ENCODE assay signal across 27 cellular contexts in the genomic region with DNA sequence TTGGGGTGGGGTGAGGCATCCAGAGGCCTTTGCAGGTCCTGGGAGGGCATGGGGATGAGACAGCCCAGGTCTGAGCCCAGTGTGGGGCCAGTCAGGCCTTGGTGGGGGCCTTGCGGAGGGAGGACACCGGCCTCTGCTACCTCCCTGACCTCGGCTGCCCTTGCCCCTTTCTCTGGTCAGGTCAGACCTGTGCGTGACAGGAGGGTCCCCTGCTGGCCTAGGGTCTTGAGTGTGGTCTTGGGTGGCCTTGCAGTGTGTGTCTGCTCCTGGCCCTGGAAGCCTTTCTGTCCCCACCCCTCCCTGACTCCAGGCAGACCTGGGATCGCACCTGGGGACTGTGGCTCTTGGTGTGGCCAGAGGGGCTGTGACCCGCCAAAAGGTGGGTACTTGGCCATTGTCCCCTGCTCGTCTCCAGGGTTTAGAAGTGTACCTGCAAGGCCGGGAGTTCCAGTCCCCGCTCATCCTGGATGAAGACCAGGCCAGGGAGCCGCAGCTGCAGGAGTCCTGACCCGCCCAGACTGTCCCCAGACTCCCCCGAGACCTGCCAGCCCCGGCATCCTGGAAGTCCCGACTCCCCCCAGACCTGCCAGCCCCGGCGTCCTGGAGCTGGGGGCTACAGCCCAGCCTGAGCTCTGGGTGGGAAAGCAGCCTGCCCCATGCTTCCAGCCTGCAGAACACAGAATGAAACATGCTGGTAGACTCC. TPM values are rescaled to one million over a fixed set of nuclear protein-coding genes. Genes with fewer than 3 reads are reported as not detected.
DNase-seq lines count a peak whose midpoint lies in the region; ATAC-seq and TF ChIP-seq lines count a peak whose summit lies in the region.
"Had no signal": no experiment of that assay in that cellular context is flagged by ENCODE, and none has a peak within 500 bp of the region (broad histone marks: within the 10 kb centered on the region; RNA-seq: fewer than 3 reads in every experiment).

No MANE protein-coding gene starts in this region.

- ATAC-seq in IMR-90 (ENCODE audit: low read depth) (no peak), HG03378 (IDR thresholded peaks at IDR 0.05; ENCODE audit: unreplicated experiment) (no peak), HG03520 (IDR thresholded peaks at IDR 0.05; ENCODE audit: unreplicated experiment) (no peak)
- ATAC-seq: effector memory CD8-positive, alpha-beta T cell; naive thymus-derived CD8-positive, alpha-beta T cell; pancreas; sciatic nerve had no signal

- H3K56ac ChIP-seq in IMR-90 (ENCODE audit: extremely low read depth, insufficient read depth, low read length), result no peak overlapping the region

- DNase-seq in IMR-90 (no peak), esophagus muscularis mucosa (ENCODE audit: extremely low spot score) (no peak), NCI-H1694 (lab: John Stamatoyannopoulos, UW) (no peak), type B pancreatic cell (ENCODE audit: extremely low spot score, unreplicated experiment) (no peak)
- DNase-seq: activated CD4-positive, alpha-beta T cell treated with anti-CD3 and anti-CD28 coated beads for 4 hours; activated CD8-positive, alpha-beta memory T cell treated with anti-CD3 and anti-CD28 coated beads for 24 hours; activated T-cell treated with anti-CD3 and anti-CD28 coated beads, Interleukin-2, amount 50 U/mL, for 1 hour; brain microvascular endothelial cell; effector memory CD8-positive, alpha-beta T cell; hypothalamus; KBM-7; left ventricle myocardium inferior; MM.1S; naive thymus-derived CD8-positive, alpha-beta T cell; NCI-H146; NCI-H2171; NCI-H524 treated with DMSO at 0.1 percent for 48 hours; Peyer's patch had no signal

- peak overlapping the region; percentile 85; the same call in 1 of the 2 replicates for H4K91ac ChIP-seq in IMR-90 (ENCODE audit: insufficient read depth, low read depth, low read length)

- H2AK5ac ChIP-seq in IMR-90 (ENCODE audit: low read depth, low read length), result peak overlapping the region; percentile 76; the same call in 1 of the 2 replicates

- H3K4me2 ChIP-seq in IMR-90 (ENCODE audit: low read depth, low read length), result no peak overlapping the region

- POLR2A ChIA-PET in IMR-90 (lab: Charles Lee; ENCODE audit: unreplicated experiment), result no interaction called here

- H4K20me1 ChIP-seq in IMR-90 (ENCODE audit: insufficient read depth, low read length), result peaks cover 10% of the 10 kb centered on the region

- H3K79me2 ChIP-seq in ACC112 (ENCODE audit: control insufficient read depth, insufficient read depth, low read length, unreplicated experiment), result peaks cover 18% of the 10 kb centered on the region

- peak overlapping the region in 1 of 2 experiments; percentile 28; a peak in 1 of 4 replicates for H4K8ac ChIP-seq in IMR-90 (ENCODE audit: low read depth in 2 of 2, low read length in 2 of 2)

- H2AFZ ChIP-seq in ACC112 (ENCODE audit: low read length, unreplicated experiment) (no peak overlapping the region), IMR-90 (replicated peaks; ENCODE audit: low read length, poor library complexity) (peak overlapping the region; percentile 26)

- in situ Hi-C loops in IMR-90 (cut with MboI; ENCODE audit: low sequenced_read_pairs), result no loop called here

- 90% methylated on average over 10 of the region's 16 CpGs; no CpG with 5 or more reads in 1 of the 2 experiments for WGBS in IMR-90 (ENCODE audit: extremely low coverage in 2 of 2, insufficient read length in 1 of 2), 2 experiments
- WGBS in esophagus muscularis mucosa, result 83% methylated on average over 7 of the region's 16 CpGs

- peaks cover 15 to 55% of the 10 kb centered on the region in 2 experiments for H3K79me1 ChIP-seq in IMR-90 (ENCODE audit: low read depth in 1 of 2, low read length in 2 of 2)

- peak overlapping the region; percentile 87 for H2BK5ac ChIP-seq in IMR-90 (ENCODE audit: low read depth, low read length, poor library complexity, severe bottlenecking)

- H3K27me3 Mint-ChIP-seq in type B pancreatic cell, result peaks cover 36% of the 10 kb centered on the region
- H3K27me3 Mint-ChIP-seq: effector memory CD8-positive, alpha-beta T cell; naive thymus-derived CD8-positive, alpha-beta T cell had no signal

- no peaks in the 10 kb centered on the region for H3K9me3 Mint-ChIP-seq in type B pancreatic cell
- H3K9me3 Mint-ChIP-seq: effector memory CD8-positive, alpha-beta T cell; mesothelial cell of epicardium; naive thymus-derived CD8-positive, alpha-beta T cell had no signal

- no peak for TF ChIP-seq POLR2A in IMR-90 (IDR thresholded peaks at IDR 0.05; ENCODE audit: low read depth, low read length)
- no peak for TF ChIP-seq POLR2A in esophagus muscularis mucosa (IDR thresholded peaks at IDR 0.05; ENCODE audit: low read depth)

- no peak for TF ChIP-seq RAD21 in IMR-90 (IDR thresholded peaks at IDR 0.05; ENCODE audit: low read length)

- H3K4me1 Mint-ChIP-seq in type B pancreatic cell (ENCODE audit: unreplicated experiment), result no peaks in the 10 kb centered on the region

- H4K5ac ChIP-seq in IMR-90 (ENCODE audit: low read depth, low read length), result no peak overlapping the region

- no peak overlapping the region for H3K9ac ChIP-seq in IMR-90 (ENCODE audit: low read depth, low read length)

- no peak for TF ChIP-seq CTCF in IMR-90 (conservative IDR thresholded peaks at IDR 0.05; ENCODE audit: low read depth, low read length)
- TF ChIP-seq CTCF in esophagus muscularis mucosa (IDR thresholded peaks at IDR 0.05), result no peak
- TF ChIP-seq CTCF in type B pancreatic cell (conservative IDR thresholded peaks at IDR 0.05), result no peak

- H3K4me3 ChIP-seq in ACC112 (ENCODE audit: low read depth, low read length) (no peak overlapping the region), IMR-90 (ENCODE audit: insufficient read depth, low read depth, low read length) (no peak overlapping the region), esophagus muscularis mucosa (no peak overlapping the region), skin epidermis (no peak overlapping the region)
- H3K4me3 ChIP-seq: left ventricle myocardium inferior, pancreas, Peyer's patch had no signal

- no peak for TF ChIP-seq EP300 in esophagus muscularis mucosa (IDR thresholded peaks at IDR 0.05)

- H3K4me3 Mint-ChIP-seq in type B pancreatic cell, result no peak overlapping the region
- H3K4me3 Mint-ChIP-seq: effector memory CD8-positive, alpha-beta T cell; mesothelial cell of epicardium; naive thymus-derived CD8-positive, alpha-beta T cell had no signal

- no peak overlapping the region for H3K27ac Mint-ChIP-seq in type B pancreatic cell
- H3K27ac Mint-ChIP-seq: effector memory CD8-positive, alpha-beta T cell; mesothelial cell of epicardium had no signal

- dilution Hi-C loops in IMR-90 (cut with HindIII; ENCODE audit: low sequenced_read_pairs, unreplicated experiment), result no loop called here

- CTCF ChIA-PET in IMR-90 (lab: Yijun Ruan, JAX), result interaction anchor here (0.7 to 0.9 kb wide), 2 partner anchors 18 to 36 kb away, joined by 3 to 6 read pairs; no protein-coding TSS in a partner anchor

- H3K4me1 ChIP-seq in ACC112 (ENCODE audit: control insufficient read depth, insufficient read depth, low read length, unreplicated experiment) (peaks cover 36% of the 10 kb centered on the region), IMR-90 (ENCODE audit: control insufficient read depth, insufficient read depth, low read length) (peaks cover 15% of the 10 kb centered on the region), esophagus muscularis mucosa (peaks cover 25 to 63% (median 55%) of the 10 kb centered on the region in 4 donors)

- no peak overlapping the region for H3K23ac ChIP-seq in IMR-90 (ENCODE audit: low read depth, low read length)

- H3K9me1 ChIP-seq in IMR-90 (ENCODE audit: insufficient read depth, low read length), result peaks cover 6% of the 10 kb centered on the region

- intact Hi-C loops in IMR-90 (cut with micrococcal nuclease) (no loop called here), esophagus muscularis mucosa (cut with DNase I) (no loop called here)

- peak overlapping the region; percentile 64 for H2BK120ac ChIP-seq in IMR-90 (ENCODE audit: low read depth, low read length)

- no peaks in the 10 kb centered on the region for H3K27me3 ChIP-seq in ACC112 (ENCODE audit: insufficient read depth, low read length)
- H3K27me3 ChIP-seq in IMR-90 (ENCODE audit: control insufficient read depth, insufficient read depth, low read length), result no peaks in the 10 kb centered on the region
- H3K27me3 ChIP-seq in esophagus muscularis mucosa, result peaks cover 0 to 15% (median 0%) of the 10 kb centered on the region in 4 donors
- H3K27me3 ChIP-seq: brain microvascular endothelial cell, pancreas, Peyer's patch had no signal

- peak overlapping the region; percentile 78 for H3K4ac ChIP-seq in IMR-90 (ENCODE audit: low read depth, low read length)

- no peak overlapping the region for H2BK20ac ChIP-seq in IMR-90 (ENCODE audit: low read depth, low read length)

- no peak overlapping the region for H3K14ac ChIP-seq in IMR-90 (replicated peaks; ENCODE audit: low read depth, low read length)

- H3K9me3 ChIP-seq in IMR-90 (ENCODE audit: control insufficient read depth, insufficient read depth, low read length) (no peaks in the 10 kb centered on the region), esophagus muscularis mucosa (no peaks in the 10 kb centered on the region)
- H3K9me3 ChIP-seq: left ventricle myocardium inferior, pancreas, Peyer's patch had no signal

- H3K18ac ChIP-seq in IMR-90 (ENCODE audit: low read depth, low read length), result no peak overlapping the region

- BruUV-seq in IMR-90 (replicated peaks; lab: Mats Ljungman, UMichigan), result no TSS peak

- H3K27ac ChIP-seq in ACC112 (ENCODE audit: low read depth, low read length) (peak overlapping the region; percentile 61), IMR-90 (ENCODE audit: insufficient read depth, low read length) (peak overlapping the region; percentile 65; the same call in 1 of the 2 replicates), esophagus muscularis mucosa (replicated peaks in 1 of 4) (peak overlapping the region; percentile 69 to 98 (median 75)), skin epidermis (peak overlapping the region in 13 of 21 experiments; percentile 2 to 82 (median 73))
- H3K27ac ChIP-seq: left ventricle myocardium inferior, pancreas had no signal

- H3K36me3 ChIP-seq in ACC112 (ENCODE audit: insufficient read depth, low read length), result peaks cover 10% of the 10 kb centered on the region; the same call in 1 of the 2 replicates
- peaks cover 24% of the 10 kb centered on the region; the same call in 1 of the 2 replicates for H3K36me3 ChIP-seq in IMR-90 (ENCODE audit: control insufficient read depth, insufficient read depth, low read length)
- H3K36me3 ChIP-seq in esophagus muscularis mucosa, result peaks cover 6 to 50% (median 49%) of the 10 kb centered on the region in 4 donors
- H3K36me3 ChIP-seq: brain microvascular endothelial cell, pancreas had no signal

- H2AK9ac ChIP-seq in IMR-90 (replicated peaks; ENCODE audit: low read depth, low read length, poor library complexity), result peak overlapping the region; percentile 71

- no peaks in the 10 kb centered on the region for H3K36me3 Mint-ChIP-seq in type B pancreatic cell
- H3K36me3 Mint-ChIP-seq: mesothelial cell of epicardium had no signal

- H2BK15ac ChIP-seq in IMR-90 (ENCODE audit: low read depth, low read length), result no peak overlapping the region

RNA-seq across cellular contexts. Expression of a gene that starts 4.4 kb away (rescaled TPM):
- total RNA-seq in IMR-90 (2012; rRNA removed) (25.0 and 28.7 TPM in 2 replicates), esophagus muscularis mucosa (10 to 100 TPM; 22.4 to 36.6 (median 27.0) TPM), type B pancreatic cell (ENCODE audit: low replicate concordance) (50.3 and 58.9 TPM in 2 replicates)
- 49.8 and 55.1 TPM in 2 replicates for polyA plus RNA-seq in IMR-90 (2012; rRNA removed)
- polyA plus RNA-seq in IMR-90 (2012; cell fraction: cytosol; rRNA removed), result 54.5 and 68.5 TPM in 2 replicates
- polyA plus RNA-seq in IMR-90 (2012; cell fraction: nucleus; rRNA removed; ENCODE audit: low replicate concordance), result 89.2 and 183 TPM in 2 replicates

RNA-seq across cellular contexts. Expression of a gene that starts 5.1 kb away (rescaled TPM):
- 2.3 and 2.5 TPM in 2 replicates for total RNA-seq in IMR-90 (2012; rRNA removed)
- polyA plus RNA-seq in IMR-90 (2012; rRNA removed), result 8.7 and 9.8 TPM in 2 replicates
- polyA plus RNA-seq in IMR-90 (2012; cell fraction: cytosol; rRNA removed), result 4.2 and 5.1 TPM in 2 replicates
- 45.6 and 69.6 TPM in 2 replicates for polyA plus RNA-seq in IMR-90 (2012; cell fraction: nucleus; rRNA removed; ENCODE audit: low replicate concordance)
- total RNA-seq in esophagus muscularis mucosa, result 1 to 10 TPM; 3.6 to 5.8 (median 5.0) TPM
- total RNA-seq in type B pancreatic cell (ENCODE audit: low replicate concordance), result 3.4 and 5.4 TPM in 2 replicates

RNA-seq across cellular contexts. Expression of a gene that starts 12.0 kb away (rescaled TPM):
- total RNA-seq in IMR-90 (2012; rRNA removed) (3.3 and 3.4 TPM in 2 replicates), esophagus muscularis mucosa (under 1 TPM in 3 of 4 donors, not detected in 1; 0.17 to 0.40 (median 0.26) TPM), type B pancreatic cell (ENCODE audit: low replicate concordance) (19.1 and 21.9 TPM in 2 replicates)
- 4.9 and 6.4 TPM in 2 replicates for polyA plus RNA-seq in IMR-90 (2012; rRNA removed)
- 3.1 and 4.5 TPM in 2 replicates for polyA plus RNA-seq in IMR-90 (2012; cell fraction: cytosol; rRNA removed)
- 3.0 and 9.5 TPM in 2 replicates for polyA plus RNA-seq in IMR-90 (2012; cell fraction: nucleus; rRNA removed; ENCODE audit: low replicate concordance)

RNA-seq across cellular contexts. Expression of a gene that starts 28.5 kb away (rescaled TPM):
- not detected in 2 replicates for total RNA-seq in IMR-90 (2012; rRNA removed)
- not detected in 2 replicates for polyA plus RNA-seq in IMR-90 (2012; rRNA removed)
- not detected in 2 replicates for polyA plus RNA-seq in IMR-90 (2012; cell fraction: cytosol; rRNA removed)
- 0.09 TPM in 1 of 2 replicates, not detected in the other for polyA plus RNA-seq in IMR-90 (2012; cell fraction: nucleus; rRNA removed; ENCODE audit: low replicate concordance)
- 1 to 10 TPM in 2 of 4 donors, under 1 TPM in 2; 0.42 to 1.2 (median 1.0) TPM for total RNA-seq in esophagus muscularis mucosa
- 3.3 and 6.4 TPM in 2 replicates for total RNA-seq in type B pancreatic cell (ENCODE audit: low replicate concordance)
- total RNA-seq: HT1080; naive thymus-derived CD8-positive, alpha-beta T cell; T-helper 1 cell treated with Interleukin-12 subunit alpha and Interleukin-12 subunit beta and Interleukin-4 antibody, amounts not matched to agents 30 ng/mL and 1 ng/mL, for 36 hours had no signal
- polyA plus RNA-seq: naive thymus-derived CD8-positive, alpha-beta T cell had no signal

RNA-seq across cellular contexts. Expression of a gene that starts 32.2 kb away (rescaled TPM):
- 14.2 and 14.9 TPM in 2 replicates for total RNA-seq in IMR-90 (2012; rRNA removed)
- 76.4 and 88.2 TPM in 2 replicates for polyA plus RNA-seq in IMR-90 (2012; rRNA removed)
- 66.6 and 114 TPM in 2 replicates for polyA plus RNA-seq in IMR-90 (2012; cell fraction: cytosol; rRNA removed)
- 336 and 1,029 TPM in 2 replicates for polyA plus RNA-seq in IMR-90 (2012; cell fraction: nucleus; rRNA removed; ENCODE audit: low replicate concordance)
- total RNA-seq in esophagus muscularis mucosa, result 100 to 1,000 TPM in 2 of 4 donors, 10 to 100 TPM in 2; 90.1 to 121 (median 104) TPM
- total RNA-seq in type B pancreatic cell (ENCODE audit: low replicate concordance), result 86.5 and 86.7 TPM in 2 replicates
